Comparison of ENCODE assay signal across 26 cellular contexts in the genomic region with DNA sequence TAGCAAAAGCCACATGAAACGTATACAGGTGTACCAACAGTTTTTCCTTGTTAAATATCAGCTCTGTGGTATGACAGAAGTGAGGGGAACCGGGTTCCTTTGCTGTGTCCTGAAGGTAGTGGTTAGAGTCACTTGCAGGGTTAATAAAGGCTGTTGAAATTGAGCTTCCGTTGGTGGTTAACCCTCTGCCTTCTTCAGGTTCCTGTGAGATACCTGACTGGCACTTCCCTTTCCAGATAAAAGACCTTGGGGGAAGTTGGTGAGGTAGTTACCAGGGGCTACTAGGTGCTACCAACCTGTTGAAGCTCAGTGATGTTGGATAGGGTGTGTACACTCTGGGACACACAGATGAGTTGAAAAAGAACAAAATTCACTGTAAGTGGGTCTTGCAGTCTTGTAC.
DNase-seq lines count a peak whose midpoint lies in the region; ATAC-seq and TF ChIP-seq lines count a peak whose summit lies in the region.
"Had no signal": no experiment of that assay in that cellular context is flagged by ENCODE, and none has a peak within 500 bp of the region (broad histone marks: within the 10 kb centered on the region; RNA-seq: fewer than 3 reads in every experiment).

No MANE protein-coding gene starts in this region.

- peaks cover 5% of the 10 kb centered on the region for H3K27me3 Mint-ChIP-seq in activated CD8-positive, alpha-beta memory T cell treated with anti-CD3 and anti-CD28 coated beads, Interleukin-2, amount 10 ng/mL, durations not matched to agents 7 days and 5 days
- peaks cover 0 to 37% (median 0%) of the 10 kb centered on the region in 5 donors for H3K27me3 Mint-ChIP-seq in naive thymus-derived CD4-positive, alpha-beta T cell
- H3K27me3 Mint-ChIP-seq in glutamatergic neuron (ENCODE audit: unreplicated experiment), result no peaks in the 10 kb centered on the region

- ATAC-seq in activated CD8-positive, alpha-beta memory T cell treated with anti-CD3 and anti-CD28 coated beads, Interleukin-2, amount 10 ng/mL, durations not matched to agents 7 days and 5 days, result peak; percentile 86
- ATAC-seq in GM18502 (IDR thresholded peaks at IDR 0.05; ENCODE audit: poor library complexity, unreplicated experiment) (peak; percentile 62), HG03521 (IDR thresholded peaks at IDR 0.05; ENCODE audit: unreplicated experiment) (no peak)
- ATAC-seq in naive thymus-derived CD4-positive, alpha-beta T cell, result peak; percentile 84
- ATAC-seq: A549, K562, left cardiac atrium, WTC11 had no signal

- H3K4me1 ChIP-seq in naive thymus-derived CD4-positive, alpha-beta T cell (ENCODE audit: control insufficient read depth in 2 of 2, insufficient read depth in 2 of 2, low read length in 2 of 2), result peaks cover 18 to 19% of the 10 kb centered on the region in 2 donors
- H3K4me1 ChIP-seq: A549, BE2C, thyroid gland had no signal

- DNase-seq in activated CD8-positive, alpha-beta memory T cell treated with anti-CD3 and anti-CD28 coated beads, Interleukin-2, amount 10 ng/mL, durations not matched to agents 7 days and 5 days, result peak; percentile 64
- DNase-seq in activated CD8-positive, alpha-beta memory T cell treated with anti-CD3 and anti-CD28 coated beads for 24 hours, result no peak
- DNase-seq in T-helper 22 cell (ENCODE audit: low read depth), result peak; percentile 11
- DNase-seq in naive thymus-derived CD4-positive, alpha-beta T cell, result peak in 7 of 9 donors; percentile 16 to 59 (median 50)
- no peak for DNase-seq in stimulated activated CD4-positive, alpha-beta T cell treated with anti-CD3 and anti-CD28 coated beads, Interleukin-12 subunit alpha, Interleukin-12 subunit beta, amount 100 ng/mL, for 4 hours
- DNase-seq in glutamatergic neuron, result no peak
- DNase-seq: BE2C; Calu3; H7; head of caudate nucleus; left cardiac atrium; NCI-H1436 treated with DMSO at 0.1 percent for 48 hours; NCI-H524 treated with DMSO at 0.1 percent for 48 hours; occipital lobe; stimulated activated CD4-positive, alpha-beta T cell treated with anti-CD3 and anti-CD28 coated beads, Interleukin-2, amount 100 ng/mL, for 48 hours; stimulated activated naive CD4-positive, alpha-beta T cell treated with Interleukin-2 at 50 U/mL for 16 hours; T-helper 9 cell; thyroid gland had no signal

- H3K4me1 Mint-ChIP-seq in activated CD8-positive, alpha-beta memory T cell treated with anti-CD3 and anti-CD28 coated beads, Interleukin-2, amount 10 ng/mL, durations not matched to agents 7 days and 5 days, result peaks cover 37% of the 10 kb centered on the region
- H3K4me1 Mint-ChIP-seq in naive thymus-derived CD4-positive, alpha-beta T cell, result peaks cover 17 to 36% (median 32%) of the 10 kb centered on the region in 7 donors
- no peaks in the 10 kb centered on the region for H3K4me1 Mint-ChIP-seq in glutamatergic neuron (ENCODE audit: low read depth, unreplicated experiment)
- H3K4me1 Mint-ChIP-seq: memory B cell, WTC11 had no signal

- no peaks in the 10 kb centered on the region for H3K36me3 ChIP-seq in naive thymus-derived CD4-positive, alpha-beta T cell (ENCODE audit: control insufficient read depth in 2 of 3, insufficient read depth in 3 of 3, low read length in 3 of 3)
- H3K36me3 ChIP-seq: BE2C, thyroid gland had no signal

- POLR2A ChIA-PET in naive thymus-derived CD4-positive, alpha-beta T cell (lab: Charles Lee), result interaction anchor here (0.8 to 1.0 kb wide), 2 partner anchors 11 to 106 kb away, joined by 3 read pairs; no protein-coding TSS in a partner anchor

- CTCF ChIA-PET in activated CD8-positive, alpha-beta memory T cell treated with anti-CD3 and anti-CD28 coated beads, Interleukin-2, amount 10 ng/mL, durations not matched to agents 7 days and 5 days (lab: Charles Lee), result interaction anchor here (0.8 to 1.4 kb wide), 6 partner anchors 8 to 378 kb away, joined by 3 to 4 read pairs (median 3); no protein-coding TSS in a partner anchor
- CTCF ChIA-PET in naive thymus-derived CD4-positive, alpha-beta T cell (lab: Charles Lee), result interaction anchor here (0.7 kb wide), 1 partner anchor 866 kb away, joined by 3 read pairs; no protein-coding TSS in a partner anchor

- no peak overlapping the region for H3K4me3 Mint-ChIP-seq in activated CD8-positive, alpha-beta memory T cell treated with anti-CD3 and anti-CD28 coated beads, Interleukin-2, amount 10 ng/mL, durations not matched to agents 7 days and 5 days
- peak overlapping the region in 9 of 10 donors; percentile 12 to 65 (median 32) for H3K4me3 Mint-ChIP-seq in naive thymus-derived CD4-positive, alpha-beta T cell
- H3K4me3 Mint-ChIP-seq in glutamatergic neuron (ENCODE audit: unreplicated experiment), result no peak overlapping the region
- H3K4me3 Mint-ChIP-seq: memory B cell, WTC11 had no signal

- no peaks in the 10 kb centered on the region for H3K9me3 Mint-ChIP-seq in activated CD8-positive, alpha-beta memory T cell treated with anti-CD3 and anti-CD28 coated beads, Interleukin-2, amount 10 ng/mL, durations not matched to agents 7 days and 5 days (ENCODE audit: low read depth)
- H3K9me3 Mint-ChIP-seq in naive thymus-derived CD4-positive, alpha-beta T cell, result peaks cover 0 to 2% (median 0%) of the 10 kb centered on the region in 11 donors
- H3K9me3 Mint-ChIP-seq in glutamatergic neuron (ENCODE audit: unreplicated experiment), result no peaks in the 10 kb centered on the region
- H3K9me3 Mint-ChIP-seq: WTC11 had no signal

- TF ChIP-seq CTCF in glutamatergic neuron (IDR thresholded peaks at IDR 0.05; ENCODE audit: partially characterized antibody, unreplicated experiment), result no peak

- H3K9me3 ChIP-seq in naive thymus-derived CD4-positive, alpha-beta T cell (ENCODE audit: control insufficient read depth in 2 of 3, low read length in 3 of 3), result no peaks in the 10 kb centered on the region
- H3K9me3 ChIP-seq: A549, BE2C, thyroid gland had no signal

- H3K27ac ChIP-seq in naive thymus-derived CD4-positive, alpha-beta T cell (ENCODE audit: low read depth, low read length), result no peak overlapping the region
- H3K27ac ChIP-seq: A549, SK-N-MC, thyroid gland had no signal

- no peak overlapping the region for H3K4me3 ChIP-seq in naive thymus-derived CD4-positive, alpha-beta T cell (ENCODE audit: low read length)
- H3K4me3 ChIP-seq: A549, K562, SK-N-MC, smooth muscle cell, thyroid gland had no signal

- peak overlapping the region; percentile 48 for H3K27ac Mint-ChIP-seq in activated CD8-positive, alpha-beta memory T cell treated with anti-CD3 and anti-CD28 coated beads, Interleukin-2, amount 10 ng/mL, durations not matched to agents 7 days and 5 days
- H3K27ac Mint-ChIP-seq in naive thymus-derived CD4-positive, alpha-beta T cell, result peak overlapping the region in 6 of 9 donors; percentile 11 to 53 (median 47)
- H3K27ac Mint-ChIP-seq in glutamatergic neuron (ENCODE audit: unreplicated experiment), result no peak overlapping the region
- H3K27ac Mint-ChIP-seq: memory B cell, WTC11 had no signal

- no peaks in the 10 kb centered on the region for H3K27me3 ChIP-seq in naive thymus-derived CD4-positive, alpha-beta T cell (ENCODE audit: control insufficient read depth in 2 of 2, insufficient read depth in 2 of 2, low read length in 2 of 2)
- H3K27me3 ChIP-seq: BE2C, thyroid gland had no signal

- intact Hi-C loops in naive thymus-derived CD4-positive, alpha-beta T cell (cut with micrococcal nuclease), result loop anchor here in 1 of 2 donors (5.0 kb wide), 1 partner anchor 36 kb away; no protein-coding TSS in a partner anchor

- H3K36me3 Mint-ChIP-seq in activated CD8-positive, alpha-beta memory T cell treated with anti-CD3 and anti-CD28 coated beads, Interleukin-2, amount 10 ng/mL, durations not matched to agents 7 days and 5 days, result peaks cover 11% of the 10 kb centered on the region
- H3K36me3 Mint-ChIP-seq in naive thymus-derived CD4-positive, alpha-beta T cell, result peaks cover 0 to 4% (median 0%) of the 10 kb centered on the region in 5 donors
- H3K36me3 Mint-ChIP-seq in glutamatergic neuron (ENCODE audit: unreplicated experiment), result no peaks in the 10 kb centered on the region
- H3K36me3 Mint-ChIP-seq: memory B cell, WTC11 had no signal

Comparison
In these comparisons a context has a peak if more than half of its experiments do, and no peak if none do; other contexts are left out.
1. DNase-seq: peak in activated CD8-positive, alpha-beta memory T cell treated with anti-CD3 and anti-CD28 coated beads, Interleukin-2, amount 10 ng/mL, durations not matched to agents 7 days and 5 days (single experiment), T-helper 22 cell (single experiment) and naive thymus-derived CD4-positive, alpha-beta T cell (7 of 9); none in activated CD8-positive, alpha-beta memory T cell treated with anti-CD3 and anti-CD28 coated beads for 24 hours (single experiment), stimulated activated CD4-positive, alpha-beta T cell treated with anti-CD3 and anti-CD28 coated beads, Interleukin-12 subunit alpha, Interleukin-12 subunit beta, amount 100 ng/mL, for 4 hours (single experiment) and glutamatergic neuron (single experiment).
2. H3K4me3 Mint-ChIP-seq: peak in naive thymus-derived CD4-positive, alpha-beta T cell (9 of 10); none in activated CD8-positive, alpha-beta memory T cell treated with anti-CD3 and anti-CD28 coated beads, Interleukin-2, amount 10 ng/mL, durations not matched to agents 7 days and 5 days (single experiment) and glutamatergic neuron (single experiment).